ENCODE assay signal across 9 cellular contexts in the genomic region with DNA sequence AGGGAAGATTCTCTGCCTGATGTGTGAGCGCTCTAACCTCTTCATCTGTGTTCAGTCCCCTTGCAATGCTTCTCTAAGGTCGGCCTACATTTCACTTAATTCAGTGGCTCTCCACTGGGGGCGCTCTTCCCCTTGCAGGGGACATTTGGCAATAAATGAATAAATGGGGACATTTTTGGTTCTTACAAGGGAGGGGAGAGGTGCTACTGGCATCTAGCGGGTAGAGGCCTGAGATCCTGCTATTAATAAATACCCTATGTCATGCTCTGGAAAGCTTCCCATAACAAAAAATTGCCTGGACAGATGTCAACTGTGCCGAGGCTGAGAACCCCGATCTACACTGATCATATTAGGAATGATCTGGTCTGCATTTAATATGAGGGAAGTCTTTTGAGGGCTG. TPM values are rescaled to one million over a fixed set of nuclear protein-coding genes. Genes with fewer than 3 reads are reported as not detected.
DNase-seq lines count a peak whose midpoint lies in the region; ATAC-seq and TF ChIP-seq lines count a peak whose summit lies in the region.
"Had no signal": no experiment of that assay in that cellular context is flagged by ENCODE, and none has a peak within 500 bp of the region (broad histone marks: within the 10 kb centered on the region; RNA-seq: fewer than 3 reads in every experiment).

No MANE protein-coding gene starts in this region.

- H3K36me3 ChIP-seq in colonic mucosa (no peaks in the 10 kb centered on the region), lung (ENCODE audit: control insufficient read depth in 2 of 2, insufficient read depth in 2 of 2, low read length in 2 of 2) (no peaks in the 10 kb centered on the region)
- H3K36me3 ChIP-seq: BLaER1 had no signal

- H3K27ac ChIP-seq in colonic mucosa (no peak overlapping the region), lung (ENCODE audit: low read depth in 1 of 2, low read length in 1 of 2) (no peak overlapping the region)
- H3K27ac ChIP-seq: BLaER1 had no signal

- no peak overlapping the region for H3K9ac ChIP-seq in colonic mucosa (ENCODE audit: low read depth in 2 of 2, low read length in 2 of 2)
- H3K9ac ChIP-seq: BLaER1 had no signal

- intact Hi-C loops in colonic mucosa (cut with DNase I) = loop anchor here (10.0 kb wide), 1 partner anchor 167 kb away; no protein-coding TSS in a partner anchor

- no peak for ATAC-seq in lung (ENCODE audit: insufficient read depth, low FRiP score)
- ATAC-seq in GM21360 (IDR thresholded peaks at IDR 0.05; ENCODE audit: unreplicated experiment) = no peak

- WGBS in lung, 2 donors = 35 to 39% methylated on average over 6 of the region's 6 CpGs

- no peaks in the 10 kb centered on the region for H3K27me3 ChIP-seq in colonic mucosa
- peaks cover 1% of the 10 kb centered on the region for H3K27me3 ChIP-seq in lung (ENCODE audit: control insufficient read depth, insufficient read depth)
- H3K27me3 ChIP-seq: BLaER1 had no signal

- H3K4me3 ChIP-seq in WI38 (ENCODE audit: low read depth, low read length) = no peak overlapping the region
- H3K4me3 ChIP-seq in colonic mucosa = no peak overlapping the region
- H3K4me3 ChIP-seq in lung = no peak overlapping the region
- H3K4me3 ChIP-seq: BLaER1 had no signal

- TF ChIP-seq CTCF in WI38 (IDR thresholded peaks at IDR 0.05; ENCODE audit: low read depth, low read length) (peak; percentile 84), colonic mucosa (IDR thresholded peaks at IDR 0.05) (peak; percentile 87), lung (IDR thresholded peaks at IDR 0.05; ENCODE audit: control extremely low read depth, extremely low read depth) (peak; percentile 63)

- H3K9me3 ChIP-seq in colonic mucosa = no peaks in the 10 kb centered on the region
- no peaks in the 10 kb centered on the region for H3K9me3 ChIP-seq in lung (ENCODE audit: control insufficient read depth in 2 of 2, insufficient read depth in 1 of 2, low read length in 1 of 2)
- H3K9me3 ChIP-seq: BLaER1 had no signal

- H3K4me1 ChIP-seq in colonic mucosa (no peaks in the 10 kb centered on the region), lung (ENCODE audit: control insufficient read depth in 2 of 2, insufficient read depth in 2 of 2, low read length in 2 of 2) (no peaks in the 10 kb centered on the region)

- DNase-seq in NCI-H1436 (lab: John Stamatoyannopoulos, UW) (peak; percentile 41), NCI-H1436 treated with DMSO at 0.1 percent for 48 hours (lab: John Stamatoyannopoulos, UW) (no peak), NCI-H2029 (lab: John Stamatoyannopoulos, UW) (peak; percentile 26), colonic mucosa (peak; percentile 62), lung (ENCODE audit: low spot score) (peak; percentile 38)
- peak; percentile 78 for DNase-seq in stimulated activated CD8-positive, alpha-beta memory T cell treated with anti-CD3 and anti-CD28 coated beads, Interleukin-4, amount 100 ng/mL, for 48 hours

RNA-seq across cellular contexts. Expression of a gene that starts 25.9 kb away (rescaled TPM):
- 100 to 1,000 TPM in 1 of 2 donors, 10 to 100 TPM in 1; 70.1 to 107 TPM for total RNA-seq in colonic mucosa
- 10 to 100 TPM; 37.7 to 43.0 TPM for total RNA-seq in lung
- polyA plus RNA-seq in lung = 10 to 100 TPM; 18.6 to 23.2 TPM

RNA-seq across cellular contexts. Expression of a gene that starts 57.7 kb away (rescaled TPM):
- total RNA-seq in colonic mucosa (10 to 100 TPM; 76.8 to 92.8 TPM), lung (10 to 100 TPM; 48.1 to 52.3 TPM)
- 100 to 1,000 TPM in 1 of 2 donors, 10 to 100 TPM in 1; 52.3 to 140 TPM for polyA plus RNA-seq in lung
